In the genomic region with DNA sequence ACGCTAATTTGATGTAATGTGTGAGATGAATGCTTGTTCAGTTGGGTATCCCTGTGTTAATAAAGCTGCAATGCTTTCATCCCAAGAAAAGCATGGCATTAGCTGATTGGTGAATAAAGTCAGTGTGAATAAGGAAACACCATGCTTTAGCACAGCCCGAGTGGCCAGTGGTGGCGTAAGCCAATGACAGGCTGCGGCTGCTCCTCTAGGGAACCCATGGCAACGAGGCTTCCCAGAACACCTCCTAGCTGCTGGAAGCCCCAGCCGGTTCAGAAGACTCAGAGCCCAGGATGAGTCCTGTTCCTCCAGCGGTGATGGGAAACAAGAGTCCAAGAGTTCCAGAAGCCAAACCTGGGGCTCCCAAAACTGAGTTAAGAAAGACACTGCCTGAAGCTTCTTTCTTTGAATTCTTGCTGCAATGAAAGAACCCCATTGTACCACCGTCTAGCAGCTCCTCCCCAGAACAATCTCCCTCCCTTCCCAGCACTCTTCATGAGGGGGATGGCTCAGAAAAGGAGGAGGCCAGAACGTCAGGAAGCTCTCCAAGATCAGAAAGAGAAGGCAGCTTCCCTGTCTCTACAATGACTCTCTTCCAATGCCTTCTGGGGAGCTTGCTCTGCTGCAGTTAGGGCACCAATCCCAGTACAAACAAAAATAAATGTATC, we compare ENCODE assay signal across 19 cellular contexts. TPM values are rescaled to one million over a fixed set of nuclear protein-coding genes. Genes with fewer than 3 reads are reported as not detected.
A peak's percentile ranks its signal among the peaks of the same experiment; 100 is the strongest.
DNase-seq lines count a peak whose midpoint lies in the region; ATAC-seq and TF ChIP-seq lines count a peak whose summit lies in the region.
"Had no signal": no experiment of that assay in that cellular context is flagged by ENCODE, and none has a peak within 500 bp of the region (broad histone marks: within the 10 kb centered on the region; RNA-seq: fewer than 3 reads in every experiment).

No MANE protein-coding gene starts in this region.

- peaks cover 2 to 4% (median 2%) of the 10 kb centered on the region in 3 donors for H3K27me3 Mint-ChIP-seq in CD14-positive monocyte (ENCODE audit: low read depth in 3 of 3)
- H3K27me3 Mint-ChIP-seq: CD4-positive, alpha-beta memory T cell had no signal

- peak overlapping the region in 1 of 7 donors; percentile 29 for H3K27ac Mint-ChIP-seq in CD14-positive monocyte
- H3K27ac Mint-ChIP-seq: CD4-positive, alpha-beta memory T cell had no signal

- H3K36me3 Mint-ChIP-seq in CD14-positive monocyte: peaks cover 14 to 19% of the 10 kb centered on the region in 2 donors
- H3K36me3 Mint-ChIP-seq: CD4-positive, alpha-beta memory T cell had no signal

- H3K36me3 ChIP-seq in sigmoid colon (no peaks in the 10 kb centered on the region), uterus (no peaks in the 10 kb centered on the region)
- H3K36me3 ChIP-seq: BLaER1, Peyer's patch had no signal

- H3K27ac ChIP-seq in sigmoid colon (no peak overlapping the region), uterus (no peak overlapping the region)
- H3K27ac ChIP-seq: BLaER1, Peyer's patch, SJSA1 had no signal

- WGBS in sigmoid colon, 2 donors: 72 to 78% methylated on average over 9 of the region's 9 CpGs

- H3K4me1 Mint-ChIP-seq in CD14-positive monocyte: peaks cover 28% of the 10 kb centered on the region

- intact Hi-C loops in CD14-positive monocyte (cut with micrococcal nuclease): no loop called here
- intact Hi-C loops in sigmoid colon (cut with DNase I): no loop called here
- intact Hi-C loops in uterus (cut with DNase I; ENCODE audit: low total_unique reads): no loop called here

- in situ Hi-C loops in SK-MEL-5 (cut with HindIII; ENCODE audit: low pct_unique_long_range_greater_than_20kb, low sequenced_read_pairs): no loop called here

- no peak overlapping the region for H3K4me3 Mint-ChIP-seq in CD14-positive monocyte
- H3K4me3 Mint-ChIP-seq: CD4-positive, alpha-beta memory T cell had no signal

- TF ChIP-seq EP300 in sigmoid colon (IDR thresholded peaks at IDR 0.05): no peak

- peak; percentile 4 for DNase-seq in CD14-positive monocyte (ENCODE audit: low spot score)
- DNase-seq in SK-MEL-5 (ENCODE audit: low read depth, low spot score): peak; percentile 65
- peak; percentile 81 for DNase-seq in mesenteric fat pad (ENCODE audit: low spot score)
- DNase-seq in sigmoid colon: peak; percentile 50
- no peak for DNase-seq in GF-D8 (lab: John Stamatoyannopoulos, UW)
- no peak for DNase-seq in occipital lobe (lab: John Stamatoyannopoulos, UW)
- DNase-seq in uterus: no peak
- DNase-seq: CD4-positive, alpha-beta memory T cell; GDM1; Karpas-422; NCI-H1417; NCI-H1694 treated with DMSO at 0.1 percent for 48 hours; NCI-H446; NCI-H526 had no signal

- no peak overlapping the region for H3K4me3 ChIP-seq in sigmoid colon
- H3K4me3 ChIP-seq in uterus: no peak overlapping the region
- H3K4me3 ChIP-seq: BLaER1, Peyer's patch, SJSA1 had no signal

- peaks cover 0 to 8% (median 0%) of the 10 kb centered on the region in 7 donors for H3K9me3 Mint-ChIP-seq in CD14-positive monocyte
- H3K9me3 Mint-ChIP-seq: CD4-positive, alpha-beta memory T cell had no signal

- TF ChIP-seq POLR2A in sigmoid colon (IDR thresholded peaks at IDR 0.05): no peak
- no peak for TF ChIP-seq POLR2A in uterus (IDR thresholded peaks at IDR 0.05)

- ATAC-seq in HG03354 (IDR thresholded peaks at IDR 0.05; ENCODE audit: poor library complexity, severe bottlenecking, unreplicated experiment): no peak

- TF ChIP-seq CTCF in CD14-positive monocyte (IDR thresholded peaks at IDR 0.05): no peak
- no peak for TF ChIP-seq CTCF in sigmoid colon (IDR thresholded peaks at IDR 0.05)
- TF ChIP-seq CTCF in uterus (IDR thresholded peaks at IDR 0.05): no peak

- H3K27me3 ChIP-seq in sigmoid colon (no peaks in the 10 kb centered on the region), uterus (no peaks in the 10 kb centered on the region)
- H3K27me3 ChIP-seq: BLaER1, Peyer's patch, SJSA1 had no signal

- no peaks in the 10 kb centered on the region for H3K9me3 ChIP-seq in sigmoid colon
- H3K9me3 ChIP-seq in uterus: no peaks in the 10 kb centered on the region
- H3K9me3 ChIP-seq: BLaER1, Peyer's patch, SJSA1 had no signal

- H3K4me1 ChIP-seq in sigmoid colon (peaks cover 0 to 21% (median 15%) of the 10 kb centered on the region in 4 donors), uterus (peaks cover 0 to 4% of the 10 kb centered on the region in 2 donors)
- H3K4me1 ChIP-seq: Peyer's patch had no signal

RNA-seq across cellular contexts. Expression of gene TSHZ3, which starts 58.2 kb away (rescaled TPM):
- polyA plus RNA-seq in CD14-positive monocyte (1 to 10 TPM; 2.3 to 3.3 TPM), sigmoid colon (1 to 10 TPM in 2 of 3 donors, under 1 TPM in 1; 0.46 to 2.6 (median 1.2) TPM)
- 2.5 and 3.8 TPM in 2 replicates for total RNA-seq in SK-MEL-5 (2014; rRNA removed; shearing (Covaris generic))
- 5.7 and 8.1 TPM in 2 replicates for polyA plus RNA-seq in SK-MEL-5 (2015; cell fraction: cytosol; rRNA removed)
- 8.4 and 8.8 TPM in 2 replicates for polyA plus RNA-seq in SK-MEL-5 (2015; cell fraction: nucleus; rRNA removed)
- total RNA-seq in mesenteric fat pad (12.6 TPM), sigmoid colon (10 to 100 TPM; 16.1 to 27.7 (median 21.2) TPM), occipital lobe (18.6 TPM), uterus (10 to 100 TPM in 3 of 4 donors, 1 to 10 TPM in 1; 3.2 to 65.5 (median 27.9) TPM)
- total RNA-seq: OCI-LY7 had no signal

Comparison
In these comparisons a context has a peak if more than half of its experiments do, and no peak if none do; other contexts are left out.
1. DNase-seq: peak in CD14-positive monocyte (single experiment), SK-MEL-5 (single experiment), mesenteric fat pad (single experiment) and sigmoid colon (single experiment); none in GF-D8 (single experiment), occipital lobe (single experiment) and uterus (0 of 2).